16 cellular contexts compared by ENCODE assay signal in genomic region chr10:123389520-123389919, GRCh38.
DNase-seq lines count a peak whose midpoint lies in the region; ATAC-seq, FAIRE-seq and TF ChIP-seq lines count a peak whose summit lies in the region.
"Had no signal": no experiment of that assay in that cellular context is flagged by ENCODE, and none has a peak within 500 bp of the region (broad histone marks: within the 10 kb centered on the region; RNA-seq: fewer than 3 reads in every experiment).

No MANE protein-coding gene starts in this region.

- H3K4me2 ChIP-seq in OCI-LY3 (ENCODE audit: low read length), result peak overlapping the region; percentile 97
- H3K4me2 ChIP-seq: GM23338 had no signal

- H3K27ac ChIP-seq in OCI-LY3 (ENCODE audit: low read length), result peak overlapping the region; percentile 99

- no peaks in the 10 kb centered on the region for H4K20me1 ChIP-seq in OCI-LY3 (ENCODE audit: insufficient read depth, low read length)

- H3K4me3 Mint-ChIP-seq in progenitor cell of endocrine pancreas (ENCODE audit: low read depth), result no peak overlapping the region
- H3K4me3 Mint-ChIP-seq: CD4-positive, alpha-beta memory T cell; GM23338; H9; HFFc6 had no signal

- H3K36me3 Mint-ChIP-seq in progenitor cell of endocrine pancreas (ENCODE audit: insufficient read depth), result peaks cover 2% of the 10 kb centered on the region

- peak overlapping the region; percentile 100 for H3K9ac ChIP-seq in OCI-LY3 (ENCODE audit: low read length)

- H3K27me3 Mint-ChIP-seq in progenitor cell of endocrine pancreas, result no peaks in the 10 kb centered on the region

- TF ChIP-seq CTCF in GM12865 (IDR thresholded peaks at IDR 0.05; ENCODE audit: insufficient read depth, low read depth, low read length, missing control alignments), result no peak
- TF ChIP-seq CTCF in OCI-LY3 (IDR thresholded peaks at IDR 0.05; ENCODE audit: low read depth, low read length), result no peak
- no peak for TF ChIP-seq CTCF in progenitor cell of endocrine pancreas (IDR thresholded peaks at IDR 0.05; ENCODE audit: unreplicated experiment)

- H3K9me3 ChIP-seq in OCI-LY3 (ENCODE audit: insufficient read depth, low read length), result peaks cover 33% of the 10 kb centered on the region

- ATAC-seq in HG02642 (IDR thresholded peaks at IDR 0.05; ENCODE audit: poor library complexity, unreplicated experiment), result no peak
- ATAC-seq: GM23338 had no signal

- no peaks in the 10 kb centered on the region for H3K4me1 Mint-ChIP-seq in progenitor cell of endocrine pancreas (ENCODE audit: low read depth)
- H3K4me1 Mint-ChIP-seq: CD4-positive, alpha-beta memory T cell; GM23338 had no signal

- H3K4me1 ChIP-seq in OCI-LY3 (ENCODE audit: low read length), result peaks cover 59% of the 10 kb centered on the region

- H2AFZ ChIP-seq in OCI-LY3 (ENCODE audit: low read depth, low read length), result no peak overlapping the region
- H2AFZ ChIP-seq: GM23338 had no signal

- peaks cover 8% of the 10 kb centered on the region for H3K9me3 Mint-ChIP-seq in progenitor cell of endocrine pancreas (ENCODE audit: low read depth)

- H3K27ac Mint-ChIP-seq in progenitor cell of endocrine pancreas, result no peak overlapping the region
- H3K27ac Mint-ChIP-seq: CD4-positive, alpha-beta memory T cell; GM23338; H9; HFFc6 had no signal

- H3K79me2 ChIP-seq in OCI-LY3 (ENCODE audit: low read length), result no peaks in the 10 kb centered on the region

- FAIRE-seq in GM19239 (lab: Jason Lieb, UNC), result peak; percentile 31
- FAIRE-seq: G401.6 had no signal

- H3K36me3 ChIP-seq in OCI-LY3 (replicated peaks; ENCODE audit: low read depth, low read length), result peaks cover 35% of the 10 kb centered on the region

- H3K4me3 ChIP-seq in GM12865 (ENCODE audit: low read depth, low read length) (peak overlapping the region; percentile 75), OCI-LY3 (ENCODE audit: low read length) (peak overlapping the region; percentile 70; the same call in 1 of the 2 replicates)
- H3K4me3 ChIP-seq: GM23338 had no signal

- no peaks in the 10 kb centered on the region for H3K27me3 ChIP-seq in OCI-LY3 (ENCODE audit: low read depth, low read length)

- peak; percentile 33 for DNase-seq in GM12865 (ENCODE audit: low read depth)
- no peak for DNase-seq in GM19239 (ENCODE audit: insufficient read length, low spot score)
- DNase-seq in NCI-H526 (lab: John Stamatoyannopoulos, UW), result no peak
- no peak for DNase-seq in progenitor cell of endocrine pancreas (ENCODE audit: low spot score, unreplicated experiment)
- DNase-seq: C1 segment of cervical spinal cord; Calu3; CD4-positive, alpha-beta memory T cell; COR-L47; DMS53; DMS79 treated with DMSO at 0.1 percent for 48 hours; H9; HFFc6 had no signal
